15 cellular contexts compared by ENCODE assay signal in genomic region chr14:104898195-104898558, GRCh38. TPM values are rescaled to one million over a fixed set of nuclear protein-coding genes. Genes with fewer than 3 reads are reported as not detected.
DNase-seq lines count a peak whose midpoint lies in the region; ATAC-seq and TF ChIP-seq lines count a peak whose summit lies in the region.
"Had no signal": no experiment of that assay in that cellular context is flagged by ENCODE, and none has a peak within 500 bp of the region (broad histone marks: within the 10 kb centered on the region; RNA-seq: fewer than 3 reads in every experiment).

No MANE protein-coding gene starts in this region.

- H3K27ac Mint-ChIP-seq in endodermal cell: no peak overlapping the region
- H3K27ac Mint-ChIP-seq: CD8-positive, alpha-beta T cell had no signal

- intact Hi-C loops in aorta (cut with DNase I): loop anchor here (5.0 kb wide), 2 partner anchors 69 to 149 kb away; no protein-coding TSS in a partner anchor

- no peaks in the 10 kb centered on the region for H3K4me1 Mint-ChIP-seq in endodermal cell
- H3K4me1 Mint-ChIP-seq: CD14-positive monocyte had no signal

- H3K27ac ChIP-seq in BLaER1 (0 out of 2 replicates have a peak overlapping the region, but pooled peaks have one; percentile 6), endodermal cell (ENCODE audit: low read depth, low read length) (no peak overlapping the region), osteoblast (ENCODE audit: low read depth, low read length) (no peak overlapping the region), coronary artery (no peak overlapping the region), aorta (ENCODE audit: low read depth in 1 of 2, low read length in 2 of 2) (no peak overlapping the region)
- H3K27ac ChIP-seq: KMS-11 had no signal

- TF ChIP-seq CTCF in GM13976 (IDR thresholded peaks at IDR 0.05; ENCODE audit: borderline replicate concordance, control extremely low read depth, extremely low read depth, insufficient read depth, missing control alignments) (no peak), endodermal cell (conservative IDR thresholded peaks at IDR 0.05) (no peak), osteoblast (IDR thresholded peaks at IDR 0.05; ENCODE audit: extremely low read depth, low read depth, low read length) (no peak), coronary artery (IDR thresholded peaks at IDR 0.05) (no peak)

- no peak overlapping the region for H3K4me2 ChIP-seq in BLaER1
- H3K4me2 ChIP-seq in osteoblast (ENCODE audit: insufficient read depth, low read length): no peak overlapping the region
- H3K4me2 ChIP-seq: KMS-11 had no signal

- peaks cover 50% of the 10 kb centered on the region for H3K4me1 ChIP-seq in BLaER1
- no peaks in the 10 kb centered on the region for H3K4me1 ChIP-seq in endodermal cell (ENCODE audit: control insufficient read depth, insufficient read depth, low read length)
- no peaks in the 10 kb centered on the region for H3K4me1 ChIP-seq in osteoblast (ENCODE audit: insufficient read depth, low read length)
- H3K4me1 ChIP-seq in aorta (ENCODE audit: control insufficient read depth in 1 of 2, insufficient read depth in 2 of 2, low read length in 2 of 2): no peaks in the 10 kb centered on the region
- H3K4me1 ChIP-seq: Caco-2 had no signal

- H4K20me1 ChIP-seq in BLaER1: no peaks in the 10 kb centered on the region
- H4K20me1 ChIP-seq in osteoblast (ENCODE audit: insufficient read depth, low read length): peaks cover 8% of the 10 kb centered on the region

- WGBS in endodermal cell (ENCODE audit: insufficient coverage in 1 of 2, insufficient read length in 1 of 2), 2 experiments: 92 to 95% methylated on average over 6 to 7 of the region's 7 CpGs
- 89% methylated on average over 7 of the region's 7 CpGs for WGBS in aorta, 2 donors

- peak; percentile 28 for DNase-seq in GM13976 (ENCODE audit: low spot score)
- DNase-seq in endodermal cell: peak; percentile 36
- DNase-seq in osteoblast (ENCODE audit: insufficient read length, low spot score, missing footprints): peak; percentile 54
- DNase-seq in coronary artery (ENCODE audit: low spot score): no peak
- no peak for DNase-seq in aorta
- DNase-seq: BE2C; Caco-2; CD8-positive, alpha-beta T cell; DMS53; GF-D8 had no signal

- in situ Hi-C loops in GM13976 (cut with MboI; ENCODE audit: low sequenced_read_pairs, unreplicated experiment): no loop called here

- H3K4me3 Mint-ChIP-seq in endodermal cell: no peak overlapping the region
- H3K4me3 Mint-ChIP-seq: CD14-positive monocyte; CD8-positive, alpha-beta T cell had no signal

- H2AFZ ChIP-seq in osteoblast (ENCODE audit: low read length): no peak overlapping the region

- H3K9ac ChIP-seq in BLaER1: no peak overlapping the region
- no peak overlapping the region for H3K9ac ChIP-seq in endodermal cell (ENCODE audit: extremely low read depth, low read length, poor library complexity, severe bottlenecking)
- H3K9ac ChIP-seq: KMS-11 had no signal

- H3K36me3 ChIP-seq in BLaER1 (no peaks in the 10 kb centered on the region), endodermal cell (ENCODE audit: control insufficient read depth, insufficient read depth, low read length) (no peaks in the 10 kb centered on the region), osteoblast (ENCODE audit: insufficient read depth, low read length) (peaks cover 2% of the 10 kb centered on the region), aorta (ENCODE audit: control insufficient read depth in 1 of 2, insufficient read depth in 2 of 2, low read length in 1 of 2) (no peaks in the 10 kb centered on the region)
- H3K36me3 ChIP-seq: BE2C had no signal

- H3K27me3 ChIP-seq in BLaER1 (no peaks in the 10 kb centered on the region), endodermal cell (ENCODE audit: control insufficient read depth, insufficient read depth, low read length, poor library complexity, severe bottlenecking) (peaks cover 17% of the 10 kb centered on the region), osteoblast (ENCODE audit: insufficient read depth, low read length) (peaks cover 2% of the 10 kb centered on the region), aorta (ENCODE audit: control insufficient read depth in 1 of 2, insufficient read depth in 2 of 2, low read length in 1 of 2) (no peaks in the 10 kb centered on the region)
- H3K27me3 ChIP-seq: BE2C had no signal

- H3K79me2 ChIP-seq in osteoblast (ENCODE audit: insufficient read depth, low read length): no peaks in the 10 kb centered on the region

- H3K36me3 Mint-ChIP-seq in endodermal cell (ENCODE audit: low read depth): no peaks in the 10 kb centered on the region
- H3K36me3 Mint-ChIP-seq: CD14-positive monocyte; CD8-positive, alpha-beta T cell had no signal

- H3K27me3 Mint-ChIP-seq in endodermal cell (ENCODE audit: insufficient read depth): peaks cover 1% of the 10 kb centered on the region

- H3K9me3 Mint-ChIP-seq in endodermal cell: no peaks in the 10 kb centered on the region
- H3K9me3 Mint-ChIP-seq: CD8-positive, alpha-beta T cell had no signal

- H3K4me3 ChIP-seq in BLaER1: no peak overlapping the region
- no peak overlapping the region for H3K4me3 ChIP-seq in endodermal cell (ENCODE audit: low read length)
- H3K4me3 ChIP-seq in osteoblast (ENCODE audit: insufficient read depth, low read length): no peak overlapping the region
- H3K4me3 ChIP-seq in coronary artery: no peak overlapping the region
- H3K4me3 ChIP-seq in aorta (ENCODE audit: low read length in 2 of 2): no peak overlapping the region

- H3K9me3 ChIP-seq in BLaER1 (no peaks in the 10 kb centered on the region), endodermal cell (ENCODE audit: control insufficient read depth, low read length) (no peaks in the 10 kb centered on the region), osteoblast (ENCODE audit: low read depth, low read length) (no peaks in the 10 kb centered on the region), aorta (ENCODE audit: control insufficient read depth, low read length) (no peaks in the 10 kb centered on the region)
- H3K9me3 ChIP-seq: BE2C, Caco-2 had no signal

- ATAC-seq in aorta (ENCODE audit: low FRiP score): no peak
- no peak for ATAC-seq in GM18868 (IDR thresholded peaks at IDR 0.05; ENCODE audit: unreplicated experiment)
- ATAC-seq: CD8-positive, alpha-beta T cell; HepG2 had no signal

RNA-seq across cellular contexts. Expression of gene PLD4, which starts 26.5 kb away (rescaled TPM):
- total RNA-seq in endodermal cell (not detected), osteoblast (not detected in 2 replicates), aorta (1 to 10 TPM in 1 of 2 donors, under 1 TPM in 1; 0.62 to 1.7 TPM)
- 0.04 TPM for polyA plus RNA-seq in endodermal cell (2013, experiment 1 of 2)
- not detected for polyA plus RNA-seq in endodermal cell (2013, experiment 2 of 2)
- polyA plus RNA-seq in aorta: under 1 TPM in 1 of 2 donors, not detected in 1; 0.38 TPM
- total RNA-seq: Caco-2, HepG2 had no signal
- polyA plus RNA-seq: HepG2 had no signal

RNA-seq across cellular contexts. Expression of gene CEP170B, which starts 33.1 kb away (rescaled TPM):
- total RNA-seq in endodermal cell (10 to 100 TPM; 38.9 to 43.1 TPM), osteoblast (17.1 and 21.0 TPM in 2 replicates), aorta (10 to 100 TPM; 30.0 to 36.2 TPM)
- 13.9 TPM for polyA plus RNA-seq in endodermal cell (2013, experiment 1 of 2)
- 15.1 TPM for polyA plus RNA-seq in endodermal cell (2013, experiment 2 of 2)
- 10 to 100 TPM in 1 of 2 donors, 1 to 10 TPM in 1; 6.4 to 16.2 TPM for polyA plus RNA-seq in aorta
- polyA plus RNA-seq: CD14-positive monocyte had no signal

Comparison
In these comparisons a context has a peak if more than half of its experiments do, and no peak if none do; other contexts are left out.
1. DNase-seq: peak in GM13976 (single experiment), endodermal cell (single experiment) and osteoblast (single experiment); none in coronary artery (single experiment) and aorta (0 of 2).